10 cellular contexts compared by ENCODE assay signal in genomic region chr5:93162201-93162654, GRCh38.
A peak's percentile ranks its signal among the peaks of the same experiment; 100 is the strongest.
DNase-seq lines count a peak whose midpoint lies in the region; ATAC-seq lines count a peak whose summit lies in the region.
"Had no signal": no experiment of that assay in that cellular context is flagged by ENCODE, and none has a peak within 500 bp of the region (broad histone marks: within the 10 kb centered on the region; RNA-seq: fewer than 3 reads in every experiment).

No MANE protein-coding gene starts in this region.

- H3K4me3 ChIP-seq in subcutaneous abdominal adipose tissue (ENCODE audit: low read depth in 1 of 5, low read length in 5 of 5), result no peak overlapping the region
- H3K4me3 ChIP-seq: pancreas had no signal

- peaks cover 11 to 40% (median 29%) of the 10 kb centered on the region in 5 donors for H3K4me1 ChIP-seq in subcutaneous abdominal adipose tissue (ENCODE audit: control insufficient read depth in 5 of 5, insufficient read depth in 5 of 5, low read length in 5 of 5)

- no peaks in the 10 kb centered on the region for H3K27me3 ChIP-seq in subcutaneous abdominal adipose tissue (ENCODE audit: control insufficient read depth in 5 of 5, insufficient read depth in 4 of 5, low read length in 5 of 5)
- H3K27me3 ChIP-seq: pancreas had no signal

- H3K4me1 Mint-ChIP-seq in activated CD8-positive, alpha-beta T cell treated with anti-CD3 and anti-CD28 coated beads, Interleukin-2, amount 10 ng/mL, durations not matched to agents 7 days and 5 days (ENCODE audit: low read depth), result no peaks in the 10 kb centered on the region

- H3K9me3 Mint-ChIP-seq in activated CD8-positive, alpha-beta T cell treated with anti-CD3 and anti-CD28 coated beads, Interleukin-2, amount 10 ng/mL, durations not matched to agents 7 days and 5 days (ENCODE audit: insufficient read depth), result no peaks in the 10 kb centered on the region

- peak; percentile 88 for DNase-seq in LHCN-M2 (ENCODE audit: low read depth)
- peak; percentile 59 for DNase-seq in iris pigment epithelial cell (ENCODE audit: low read depth)
- DNase-seq in activated CD8-positive, alpha-beta T cell treated with anti-CD3 and anti-CD28 coated beads, Interleukin-2, amount 10 ng/mL, durations not matched to agents 7 days and 5 days, result no peak
- DNase-seq: KBM-7, pancreas, SHP77 treated with DMSO at 0.1 percent for 48 hours had no signal

- CTCF ChIA-PET in activated CD8-positive, alpha-beta T cell treated with anti-CD3 and anti-CD28 coated beads, Interleukin-2, amount 10 ng/mL, durations not matched to agents 7 days and 5 days (lab: Charles Lee), result no interaction called here

- H3K27ac Mint-ChIP-seq in activated CD8-positive, alpha-beta T cell treated with anti-CD3 and anti-CD28 coated beads, Interleukin-2, amount 10 ng/mL, durations not matched to agents 7 days and 5 days, result no peak overlapping the region

- H3K4me3 Mint-ChIP-seq in activated CD8-positive, alpha-beta T cell treated with anti-CD3 and anti-CD28 coated beads, Interleukin-2, amount 10 ng/mL, durations not matched to agents 7 days and 5 days, result no peak overlapping the region

- no peaks in the 10 kb centered on the region for H3K36me3 Mint-ChIP-seq in activated CD8-positive, alpha-beta T cell treated with anti-CD3 and anti-CD28 coated beads, Interleukin-2, amount 10 ng/mL, durations not matched to agents 7 days and 5 days (ENCODE audit: low read depth)

- no peak for ATAC-seq in activated CD4-positive, CD25-positive, alpha-beta regulatory T cell treated with anti-CD3 and anti-CD28 coated beads, Interleukin-2, amount 50 U/mL, for 24 hours
- no peak for ATAC-seq in activated CD8-positive, alpha-beta T cell treated with anti-CD3 and anti-CD28 coated beads, Interleukin-2, amount 10 ng/mL, durations not matched to agents 7 days and 5 days
- no peak for ATAC-seq in HG03280 (IDR thresholded peaks at IDR 0.05; ENCODE audit: unreplicated experiment)

- no peaks in the 10 kb centered on the region for H3K9me3 ChIP-seq in subcutaneous abdominal adipose tissue (ENCODE audit: control insufficient read depth in 5 of 5, low read length in 5 of 5)
- H3K9me3 ChIP-seq: pancreas had no signal

- H3K27me3 Mint-ChIP-seq in activated CD8-positive, alpha-beta T cell treated with anti-CD3 and anti-CD28 coated beads, Interleukin-2, amount 10 ng/mL, durations not matched to agents 7 days and 5 days (ENCODE audit: low read depth), result no peaks in the 10 kb centered on the region

- POLR2A ChIA-PET in activated CD8-positive, alpha-beta T cell treated with anti-CD3 and anti-CD28 coated beads, Interleukin-2, amount 10 ng/mL, durations not matched to agents 7 days and 5 days (lab: Charles Lee), result no interaction called here

- H3K27ac ChIP-seq in angular gyrus (ENCODE audit: low read depth, low read length) (peak overlapping the region; percentile 57), subcutaneous abdominal adipose tissue (ENCODE audit: low read depth, low read length) (peak overlapping the region; percentile 88)

- peak overlapping the region in 2 of 5 donors; percentile 38 to 42 for H3K9ac ChIP-seq in subcutaneous abdominal adipose tissue (ENCODE audit: low read length in 5 of 5)

- no peaks in the 10 kb centered on the region for H3K36me3 ChIP-seq in subcutaneous abdominal adipose tissue (ENCODE audit: control insufficient read depth in 5 of 5, insufficient read depth in 5 of 5, low read length in 5 of 5)
- H3K36me3 ChIP-seq: pancreas had no signal
